10 cellular contexts compared by ENCODE assay signal in genomic region chr14:67357583-67358354, GRCh38. TPM values are rescaled to one million over a fixed set of nuclear protein-coding genes. Genes with fewer than 3 reads are reported as not detected.
DNase-seq lines count a peak whose midpoint lies in the region; ATAC-seq and TF ChIP-seq lines count a peak whose summit lies in the region.
"Had no signal": no experiment of that assay in that cellular context is flagged by ENCODE, and none has a peak within 500 bp of the region (broad histone marks: within the 10 kb centered on the region; RNA-seq: fewer than 3 reads in every experiment).

No MANE protein-coding gene starts in this region.

- H3K27me3 ChIP-seq in cardiac muscle cell (no peaks in the 10 kb centered on the region), testis (no peaks in the 10 kb centered on the region)

- 31 to 33% methylated on average over 13 of the region's 13 CpGs for WGBS in testis, 2 donors

- DNase-seq in cardiac muscle cell (ENCODE audit: low read depth in 1 of 2, low spot score in 1 of 2) = no peak
- no peak for DNase-seq in Right ventricle myocardium inferior (ENCODE audit: missing footprints)
- no peak for DNase-seq in glutamatergic neuron
- DNase-seq in testis = no peak
- no peak for DNase-seq in activated CD4-positive, alpha-beta T cell treated with anti-CD3 and anti-CD28 coated beads, Interleukin-2, amount 50 U/mL, for 4 hours
- no peak for DNase-seq in GF-D8 (lab: John Stamatoyannopoulos, UW)
- no peak for DNase-seq in SHP77 (lab: John Stamatoyannopoulos, UW)
- DNase-seq: DMS53, NCI-H2029 treated with DMSO at 0.1 percent for 48 hours had no signal

- H3K9me3 ChIP-seq in cardiac muscle cell (ENCODE audit: low read depth) (no peaks in the 10 kb centered on the region), testis (no peaks in the 10 kb centered on the region)

- peaks cover 13% of the 10 kb centered on the region for H3K4me1 Mint-ChIP-seq in glutamatergic neuron (ENCODE audit: low read depth, unreplicated experiment)

- H3K36me3 ChIP-seq in cardiac muscle cell (no peaks in the 10 kb centered on the region), testis (ENCODE audit: low read depth, missing control alignments) (no peaks in the 10 kb centered on the region)

- peaks cover 36% of the 10 kb centered on the region for H3K4me1 ChIP-seq in cardiac muscle cell (ENCODE audit: low read depth)
- H3K4me1 ChIP-seq in testis = peaks cover 27% of the 10 kb centered on the region

- no peak overlapping the region for H3K27ac Mint-ChIP-seq in glutamatergic neuron (ENCODE audit: unreplicated experiment)

- H3K9me3 Mint-ChIP-seq in glutamatergic neuron (ENCODE audit: unreplicated experiment) = peaks cover 12% of the 10 kb centered on the region

- intact Hi-C loops in Right ventricle myocardium inferior (cut with DNase I) (no loop called here), testis (cut with DNase I; ENCODE audit: low total_unique reads) (loop anchor here (5.0 kb wide), 1 partner anchor 115 kb away; the partner anchor contains the start of gene PALS1)

- H3K36me3 Mint-ChIP-seq in glutamatergic neuron (ENCODE audit: unreplicated experiment) = no peaks in the 10 kb centered on the region

- H3K4me3 ChIP-seq in cardiac muscle cell (peak overlapping the region; percentile 52), testis (no peak overlapping the region)

- peak overlapping the region; percentile 99 for H3K4me3 Mint-ChIP-seq in glutamatergic neuron (ENCODE audit: unreplicated experiment)

- TF ChIP-seq POLR2A in testis (IDR thresholded peaks at IDR 0.05) = no peak

- TF ChIP-seq CTCF in cardiac muscle cell (IDR thresholded peaks at IDR 0.05; ENCODE audit: low read depth, low read length) (no peak), VCaP (conservative IDR thresholded peaks at IDR 0.05) (no peak), glutamatergic neuron (IDR thresholded peaks at IDR 0.05; ENCODE audit: partially characterized antibody, unreplicated experiment) (no peak), testis (IDR thresholded peaks at IDR 0.05) (no peak)

- peak overlapping the region; percentile 34 for H3K27ac ChIP-seq in cardiac muscle cell
- H3K27ac ChIP-seq in VCaP = peak overlapping the region; percentile 97; the same call in 1 of the 2 replicates
- H3K27ac ChIP-seq in testis = peak overlapping the region; percentile 8 to 51

- no peak for ATAC-seq in Right ventricle myocardium inferior

- peaks cover 6% of the 10 kb centered on the region for H3K27me3 Mint-ChIP-seq in glutamatergic neuron (ENCODE audit: unreplicated experiment)

RNA-seq across cellular contexts. Expression of gene ATP6V1D, which starts 1.8 kb away (rescaled TPM):
- total RNA-seq in cardiac muscle cell (69.0 and 107 TPM in 2 replicates), Right ventricle myocardium inferior (156 TPM), glutamatergic neuron (ENCODE audit: unreplicated experiment) (108 TPM), testis (100 to 1,000 TPM in 1 of 2 donors, 10 to 100 TPM in 1; 75.6 to 103 TPM)
- polyA plus RNA-seq in cardiac muscle cell (167 and 204 TPM in 2 replicates), testis (ENCODE audit: insufficient read depth, low read depth, low replicate concordance) (68.0 TPM)

RNA-seq across cellular contexts. Expression of gene EIF2S1, which starts 2.4 kb away (rescaled TPM):
- total RNA-seq in cardiac muscle cell = 42.7 and 88.2 TPM in 2 replicates
- polyA plus RNA-seq in cardiac muscle cell = 123 and 135 TPM in 2 replicates
- total RNA-seq in Right ventricle myocardium inferior = 101 TPM
- total RNA-seq in glutamatergic neuron (ENCODE audit: unreplicated experiment) = 68.2 TPM
- total RNA-seq in testis = 10 to 100 TPM; 82.1 to 83.9 TPM
- polyA plus RNA-seq in testis (ENCODE audit: insufficient read depth, low read depth, low replicate concordance) = 158 TPM

RNA-seq across cellular contexts. Expression of gene PLEK2, which starts 54.2 kb away (rescaled TPM):
- total RNA-seq in cardiac muscle cell (0.67 and 1.8 TPM in 2 replicates), Right ventricle myocardium inferior (not detected), glutamatergic neuron (ENCODE audit: unreplicated experiment) (not detected), testis (1 to 10 TPM; 4.2 to 5.7 TPM)
- polyA plus RNA-seq in cardiac muscle cell (0.59 and 0.92 TPM in 2 replicates), testis (ENCODE audit: insufficient read depth, low read depth, low replicate concordance) (7.1 TPM)

Comparison
In these comparisons a context has a peak if more than half of its experiments do, and no peak if none do; other contexts are left out.
1. H3K27ac ChIP-seq: peak in every context shown above with its lines; median percentile 97 in VCaP; 34 in cardiac muscle cell; 30 in testis.